ENCODE assay signal across 19 cellular contexts in the genomic region with DNA sequence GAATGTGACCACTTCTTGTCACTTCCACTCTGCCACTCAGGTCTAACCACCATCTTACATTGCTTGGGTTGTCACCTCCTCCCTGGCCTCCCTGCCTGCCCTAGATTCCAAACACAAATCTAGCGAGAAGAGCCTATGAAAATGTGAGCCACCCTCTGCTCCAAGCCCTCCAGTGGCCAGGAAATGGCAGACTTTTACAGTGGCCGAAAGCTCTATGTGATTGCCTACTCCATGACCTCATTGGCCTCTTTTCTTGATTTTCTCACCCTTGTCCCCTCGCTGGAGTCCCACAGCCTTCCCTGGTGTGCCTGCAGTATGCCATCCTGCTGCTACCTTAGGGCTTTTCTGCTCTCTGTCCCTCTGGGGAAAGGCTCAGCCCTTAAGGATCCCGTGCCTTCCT.
DNase-seq lines count a peak whose midpoint lies in the region; ATAC-seq and TF ChIP-seq lines count a peak whose summit lies in the region.
"Had no signal": no experiment of that assay in that cellular context is flagged by ENCODE, and none has a peak within 500 bp of the region (broad histone marks: within the 10 kb centered on the region; RNA-seq: fewer than 3 reads in every experiment).

No MANE protein-coding gene starts in this region.

- H3K18ac ChIP-seq in H9 (ENCODE audit: insufficient read length, low read depth, low read length): no peak overlapping the region
- peak overlapping the region; percentile 25 for H3K18ac ChIP-seq in trophoblast cell (ENCODE audit: low read length)

- H4K20me1 ChIP-seq in H9 (ENCODE audit: control insufficient read depth, insufficient read depth, insufficient read length): no peaks in the 10 kb centered on the region

- no peak overlapping the region for H3K56ac ChIP-seq in H9 (ENCODE audit: insufficient read length, low read depth, low read length)

- TF ChIP-seq POLR2A in esophagus muscularis mucosa (IDR thresholded peaks at IDR 0.05; ENCODE audit: low read depth): no peak

- no peak overlapping the region for H2BK12ac ChIP-seq in H9 (ENCODE audit: insufficient read length, low read depth, low read length)
- H2BK12ac ChIP-seq in trophoblast cell (ENCODE audit: low read length): peak overlapping the region; percentile 15

- H4K5ac ChIP-seq in H9 (ENCODE audit: insufficient read length, low read depth, low read length): no peak overlapping the region

- intact Hi-C loops in Caco-2 (cut with micrococcal nuclease; ENCODE audit: unreplicated experiment) (loop anchor here (1.0 kb wide), 1 partner anchor 34 kb away; no protein-coding TSS in a partner anchor), esophagus muscularis mucosa (cut with DNase I) (no loop called here)

- DNase-seq in Caco-2 (no peak), H9 (no peak), esophagus muscularis mucosa (ENCODE audit: extremely low spot score) (no peak), trophoblast cell (no peak), foreskin keratinocyte (no peak), 8988T (no peak)
- DNase-seq: ACHN, DMS153, GF-D8, KBM-7, NCI-H1105 treated with DMSO at 0.1 percent for 48 hours, NCI-H187, NCI-H2107, NCI-H510A, NCI-H774, Right ventricle myocardium superior had no signal

- no peak for TF ChIP-seq EP300 in esophagus muscularis mucosa (IDR thresholded peaks at IDR 0.05)

- no peaks in the 10 kb centered on the region for H3K36me3 ChIP-seq in Caco-2 (ENCODE audit: control insufficient read depth, insufficient read depth, low read length)
- no peaks in the 10 kb centered on the region for H3K36me3 ChIP-seq in esophagus muscularis mucosa
- no peaks in the 10 kb centered on the region for H3K36me3 ChIP-seq in trophoblast cell (ENCODE audit: control insufficient read depth in 1 of 2, insufficient read depth in 2 of 2, low read length in 2 of 2)
- H3K36me3 ChIP-seq: HAP-1 had no signal

- POLR2A ChIA-PET in Caco-2 (lab: Charles Lee): interaction anchor here (0.5 kb wide), 1 partner anchor 23 kb away, joined by 4 read pairs; no protein-coding TSS in a partner anchor

- H3K27ac ChIP-seq in H9 (ENCODE audit: insufficient read length, low read depth, low read length): no peak overlapping the region
- peak overlapping the region; percentile 35 to 60 (median 46) for H3K27ac ChIP-seq in esophagus muscularis mucosa (replicated peaks in 1 of 4)
- no peak overlapping the region for H3K27ac ChIP-seq in trophoblast cell (ENCODE audit: low read depth, low read length)
- no peak overlapping the region for H3K27ac ChIP-seq in foreskin keratinocyte
- H3K27ac ChIP-seq: C4-2B had no signal

- H3K23me2 ChIP-seq in H9 (ENCODE audit: insufficient read length, low read depth, low read length, poor library complexity, severe bottlenecking): no peaks in the 10 kb centered on the region

- H3K4me1 Mint-ChIP-seq in Caco-2 (ENCODE audit: low read depth, unreplicated experiment) (peaks cover 58% of the 10 kb centered on the region), H9 (peaks cover 23 to 27% of the 10 kb centered on the region in 2 experiments)

- H2AK5ac ChIP-seq in H9 (ENCODE audit: insufficient read length, low read length) (no peak overlapping the region), trophoblast cell (ENCODE audit: low read length) (no peak overlapping the region)

- H3K9me3 ChIP-seq in Caco-2: no peaks in the 10 kb centered on the region
- H3K9me3 ChIP-seq in H9 (ENCODE audit: control insufficient read depth, low read depth, low read length): no peaks in the 10 kb centered on the region
- H3K9me3 ChIP-seq in esophagus muscularis mucosa: no peaks in the 10 kb centered on the region
- no peaks in the 10 kb centered on the region for H3K9me3 ChIP-seq in trophoblast cell (ENCODE audit: insufficient read depth, low read depth, low read length)
- H3K9me3 ChIP-seq: HAP-1 had no signal

- H3K36me3 Mint-ChIP-seq in Caco-2 (ENCODE audit: insufficient read depth, unreplicated experiment) (peaks cover 36% of the 10 kb centered on the region), H9 (ENCODE audit: insufficient read depth in 1 of 3, low read depth in 3 of 3) (peaks cover 3 to 7% (median 4%) of the 10 kb centered on the region in 3 experiments; a peak in 4 of 7 replicates)

- H4K8ac ChIP-seq in H9 (replicated peaks; ENCODE audit: insufficient read length, low read depth, low read length) (no peak overlapping the region), trophoblast cell (ENCODE audit: low read depth, low read length) (peak overlapping the region; percentile 48)

- H3K14ac ChIP-seq in H9 (ENCODE audit: insufficient read depth, low read length) (peak overlapping the region; percentile 25; the same call in 1 of the 2 replicates), trophoblast cell (ENCODE audit: low read length) (peak overlapping the region; percentile 32)

- H3K27me3 Mint-ChIP-seq in Caco-2 (ENCODE audit: insufficient read depth, unreplicated experiment) (no peaks in the 10 kb centered on the region), H9 (ENCODE audit: low read depth) (no peaks in the 10 kb centered on the region)

- peak overlapping the region; percentile 42 for H3K27ac Mint-ChIP-seq in Caco-2 (ENCODE audit: unreplicated experiment)
- H3K27ac Mint-ChIP-seq in H9: peak overlapping the region in 1 of 3 experiments; percentile 68; a peak in 4 of 7 replicates

- WGBS in H9 (ENCODE audit: extremely low coverage, insufficient read length, low lambda C conversion rate): no CpG with 5 or more reads among the region's 4 CpGs
- 98% methylated on average over 4 of the region's 4 CpGs for WGBS in esophagus muscularis mucosa
- WGBS in trophoblast cell (ENCODE audit: extremely low coverage, insufficient coverage, insufficient read length): no CpG with 5 or more reads among the region's 4 CpGs

- H3K79me1 ChIP-seq in H9 (ENCODE audit: insufficient read depth, low read depth, low read length, poor library complexity, severe bottlenecking) (no peaks in the 10 kb centered on the region), trophoblast cell (ENCODE audit: low read length) (peaks cover 11% of the 10 kb centered on the region)

- BruUV-seq in Caco-2 (replicated peaks; lab: Mats Ljungman, UMichigan): no TSS peak

- no peak for ATAC-seq in foreskin keratinocyte
- no peak for ATAC-seq in HG03039 (IDR thresholded peaks at IDR 0.05; ENCODE audit: unreplicated experiment)

- H3K4me1 ChIP-seq in Caco-2 (peaks cover 59% of the 10 kb centered on the region), H9 (ENCODE audit: insufficient read depth, low read length) (peaks cover 8% of the 10 kb centered on the region; the same call in 1 of the 2 replicates), esophagus muscularis mucosa (peaks cover 38 to 83% (median 80%) of the 10 kb centered on the region in 4 donors), trophoblast cell (ENCODE audit: control insufficient read depth in 1 of 2, insufficient read depth in 2 of 2, low read length in 2 of 2) (peaks cover 12 to 23% of the 10 kb centered on the region in 2 experiments), foreskin keratinocyte (peaks cover 29% of the 10 kb centered on the region)
- H3K4me1 ChIP-seq: HAP-1 had no signal

- CTCF ChIA-PET in Caco-2 (lab: Charles Lee): interaction anchor here (0.6 kb wide), 1 partner anchor 469 kb away, joined by 3 read pairs; no protein-coding TSS in a partner anchor

- H3K23ac ChIP-seq in H9 (ENCODE audit: insufficient read length, low read depth, low read length) (no peak overlapping the region), trophoblast cell (ENCODE audit: low read length) (no peak overlapping the region)

- H2BK20ac ChIP-seq in H9 (ENCODE audit: low read depth, low read length, poor library complexity, severe bottlenecking): no peak overlapping the region

- H3K4me3 ChIP-seq in Caco-2 (ENCODE audit: low read depth, low read length) (no peak overlapping the region), esophagus muscularis mucosa (no peak overlapping the region), trophoblast cell (ENCODE audit: low read depth, low read length) (no peak overlapping the region)
- H3K4me3 ChIP-seq: HAP-1 had no signal

- H3K9ac ChIP-seq in H9 (ENCODE audit: extremely low read depth, insufficient read length, low read length): no peak overlapping the region
- H3K9ac ChIP-seq in trophoblast cell (ENCODE audit: low read length): no peak overlapping the region

- H3K79me2 ChIP-seq in H9 (ENCODE audit: insufficient read depth, low read length) (peaks cover 4% of the 10 kb centered on the region), trophoblast cell (ENCODE audit: control insufficient read depth, insufficient read depth, low read length, poor library complexity) (peaks cover 21% of the 10 kb centered on the region)

- H3K4ac ChIP-seq in H9 (ENCODE audit: low read depth, low read length) (no peak overlapping the region), trophoblast cell (ENCODE audit: low read depth, low read length) (peak overlapping the region; percentile 85)

- H3K4me3 Mint-ChIP-seq in Caco-2 (ENCODE audit: unreplicated experiment) (no peak overlapping the region), H9 (no peak overlapping the region; a peak in 1 of 5 replicates)

- no peaks in the 10 kb centered on the region for H3K27me3 ChIP-seq in Caco-2 (replicated peaks; ENCODE audit: control insufficient read depth, insufficient read depth, low read length)
- no peaks in the 10 kb centered on the region for H3K27me3 ChIP-seq in H9 (ENCODE audit: insufficient read depth, low read length)
- H3K27me3 ChIP-seq in esophagus muscularis mucosa: no peaks in the 10 kb centered on the region
- H3K27me3 ChIP-seq in trophoblast cell (ENCODE audit: insufficient read depth, low read length): no peaks in the 10 kb centered on the region
- no peaks in the 10 kb centered on the region for H3K27me3 ChIP-seq in foreskin keratinocyte

- H4K91ac ChIP-seq in H9 (ENCODE audit: insufficient read length, low read depth, low read length) (no peak overlapping the region), trophoblast cell (ENCODE audit: low read depth, low read length) (peak overlapping the region; percentile 19)

- no peak overlapping the region for H2BK15ac ChIP-seq in H9 (ENCODE audit: low read depth, low read length)

- H2BK120ac ChIP-seq in H9 (ENCODE audit: low read depth, low read length, poor library complexity, severe bottlenecking) (no peak overlapping the region), trophoblast cell (ENCODE audit: insufficient read depth, low read length, poor library complexity) (peak overlapping the region; percentile 68)

- TF ChIP-seq CTCF in Caco-2 (IDR thresholded peaks at IDR 0.05; ENCODE audit: insufficient read depth in 1 of 2, low read depth in 1 of 2, low read length in 1 of 2, severe bottlenecking in 1 of 2, unreplicated experiment in 1 of 2) (no peak), H9 (conservative IDR thresholded peaks at IDR 0.05) (0 out of 3 replicates have a peak, but pooled peaks have one; percentile 14), esophagus muscularis mucosa (IDR thresholded peaks at IDR 0.05) (no peak), foreskin keratinocyte (conservative IDR thresholded peaks at IDR 0.05) (no peak)

- H3T11ph ChIP-seq in H9 (ENCODE audit: low read length): no peak overlapping the region

- peak overlapping the region; percentile 11 for H4K12ac ChIP-seq in trophoblast cell (ENCODE audit: low read depth, low read length)

- H2BK5ac ChIP-seq in H9 (ENCODE audit: insufficient read length, low read length) (no peak overlapping the region), trophoblast cell (ENCODE audit: low read depth, low read length, poor library complexity) (no peak overlapping the region)

- H3K9me3 Mint-ChIP-seq in Caco-2 (ENCODE audit: unreplicated experiment): peaks cover 13% of the 10 kb centered on the region
- no peaks in the 10 kb centered on the region for H3K9me3 Mint-ChIP-seq in H9

- H3K4me2 ChIP-seq in H9 (ENCODE audit: insufficient read depth, insufficient read length, low read length) (no peak overlapping the region), trophoblast cell (ENCODE audit: low read length) (no peak overlapping the region)

- H2AFZ ChIP-seq in H9 (ENCODE audit: low read length): no peak overlapping the region
- no peak overlapping the region for H2AFZ ChIP-seq in trophoblast cell (ENCODE audit: insufficient read depth, low read length, poor library complexity)

Comparison
In these comparisons a context has a peak if more than half of its experiments do, and no peak if none do; other contexts are left out.
1. H3K27ac ChIP-seq: peak in esophagus muscularis mucosa (4 of 4); none in H9 (single experiment), trophoblast cell (single experiment) and foreskin keratinocyte (single experiment).